13 cellular contexts compared by ENCODE assay signal in genomic region chr22:25572708-25573161, GRCh38. TPM values are rescaled to one million over a fixed set of nuclear protein-coding genes. Genes with fewer than 3 reads are reported as not detected.
DNase-seq lines count a peak whose midpoint lies in the region; ATAC-seq and TF ChIP-seq lines count a peak whose summit lies in the region.
"Had no signal": no experiment of that assay in that cellular context is flagged by ENCODE, and none has a peak within 500 bp of the region (broad histone marks: within the 10 kb centered on the region; RNA-seq: fewer than 3 reads in every experiment).

No MANE protein-coding gene starts in this region.

- no peak for TF ChIP-seq EP300 in ovary (IDR thresholded peaks at IDR 0.05)

- peak overlapping the region; percentile 56 for H3K27ac Mint-ChIP-seq in T-helper 1 cell treated with Interleukin-12 subunit alpha and Interleukin-12 subunit beta and Interleukin-4 antibody, amounts not matched to agents 30 μg/mL and 1 μg/mL, for 36 hours

- no peak for TF ChIP-seq POLR2A in ovary (IDR thresholded peaks at IDR 0.05)

- H3K9me3 Mint-ChIP-seq in T-helper 1 cell treated with Interleukin-12 subunit alpha and Interleukin-12 subunit beta and Interleukin-4 antibody, amounts not matched to agents 30 μg/mL and 1 μg/mL, for 36 hours: no peaks in the 10 kb centered on the region

- no peaks in the 10 kb centered on the region for H4K20me1 ChIP-seq in MM.1S (ENCODE audit: insufficient read depth, low read length)

- H3K27me3 ChIP-seq in MM.1S (replicated peaks; ENCODE audit: insufficient read depth, low read length) (no peaks in the 10 kb centered on the region), ovary (no peaks in the 10 kb centered on the region)
- H3K27me3 ChIP-seq: testis had no signal

- H3K9me3 ChIP-seq in MM.1S (replicated peaks; ENCODE audit: insufficient read depth, low read length) (no peaks in the 10 kb centered on the region), ovary (no peaks in the 10 kb centered on the region)
- H3K9me3 ChIP-seq: testis had no signal

- no peaks in the 10 kb centered on the region for H3K36me3 ChIP-seq in MM.1S (replicated peaks; ENCODE audit: insufficient read depth, low read length)
- no peaks in the 10 kb centered on the region for H3K36me3 ChIP-seq in ovary

- TF ChIP-seq CTCF in MM.1S (IDR thresholded peaks at IDR 0.05; ENCODE audit: low read length) (no peak), ovary (IDR thresholded peaks at IDR 0.05) (no peak)

- ATAC-seq in GM18907 (IDR thresholded peaks at IDR 0.05; ENCODE audit: unreplicated experiment) (peak; percentile 47), HG03095 (IDR thresholded peaks at IDR 0.05; ENCODE audit: unreplicated experiment) (peak; percentile 48), HG02623 (IDR thresholded peaks at IDR 0.05; ENCODE audit: unreplicated experiment) (no peak)

- H3K4me1 ChIP-seq in MM.1S (ENCODE audit: low read length) (no peaks in the 10 kb centered on the region), ovary (ENCODE audit: insufficient read depth) (no peaks in the 10 kb centered on the region)
- H3K4me1 ChIP-seq: testis had no signal

- no peaks in the 10 kb centered on the region for H3K9me2 ChIP-seq in MM.1S (replicated peaks; ENCODE audit: insufficient read depth, low read length)

- no peak overlapping the region for H3K4me2 ChIP-seq in MM.1S (ENCODE audit: low read depth, low read length)

- peaks cover 25% of the 10 kb centered on the region for H3K36me3 Mint-ChIP-seq in T-helper 1 cell treated with Interleukin-12 subunit alpha and Interleukin-12 subunit beta and Interleukin-4 antibody, amounts not matched to agents 30 μg/mL and 1 μg/mL, for 36 hours (ENCODE audit: low read depth)

- H3K9ac ChIP-seq in MM.1S (ENCODE audit: low read length): no peak overlapping the region

- H3K4me3 Mint-ChIP-seq in T-helper 1 cell treated with Interleukin-12 subunit alpha and Interleukin-12 subunit beta and Interleukin-4 antibody, amounts not matched to agents 30 μg/mL and 1 μg/mL, for 36 hours: peak overlapping the region; percentile 21

- peaks cover 51% of the 10 kb centered on the region for H3K4me1 Mint-ChIP-seq in T-helper 1 cell treated with Interleukin-12 subunit alpha and Interleukin-12 subunit beta and Interleukin-4 antibody, amounts not matched to agents 30 μg/mL and 1 μg/mL, for 36 hours (ENCODE audit: low read depth)

- H3K27ac ChIP-seq in MM.1S (ENCODE audit: low read length): no peak overlapping the region
- no peak overlapping the region for H3K27ac ChIP-seq in ovary
- H3K27ac ChIP-seq: HL-60, testis had no signal

- DNase-seq in AML-193 (lab: John Stamatoyannopoulos, UW) (peak; percentile 35 to 50), MM.1S (no peak), ovary (no peak)
- DNase-seq in stimulated activated naive CD4-positive, alpha-beta T cell treated with Interleukin-2 at 50 U/mL for 16 hours (lab: John Stamatoyannopoulos, UW): no peak
- DNase-seq: activated gamma-delta T cell, NCI-H146, nucleus accumbens, testis had no signal

- H3K4me3 ChIP-seq in MM.1S (ENCODE audit: low read length) (no peak overlapping the region), ovary (no peak overlapping the region)
- H3K4me3 ChIP-seq: testis had no signal

- no peaks in the 10 kb centered on the region for H3K79me2 ChIP-seq in MM.1S (ENCODE audit: low read length)

- H2AFZ ChIP-seq in MM.1S (ENCODE audit: low read length): no peak overlapping the region

- H3F3A ChIP-seq in MM.1S (ENCODE audit: insufficient read depth, low read length): no peaks in the 10 kb centered on the region

- intact Hi-C loops in ovary (cut with DNase I): no loop called here

- H3K27me3 Mint-ChIP-seq in T-helper 1 cell treated with Interleukin-12 subunit alpha and Interleukin-12 subunit beta and Interleukin-4 antibody, amounts not matched to agents 30 μg/mL and 1 μg/mL, for 36 hours (ENCODE audit: low read depth): no peaks in the 10 kb centered on the region

RNA-seq across cellular contexts. Expression of gene GRK3, which starts 8.3 kb away (rescaled TPM):
- total RNA-seq in ovary: 10 to 100 TPM in 4 of 7 donors, 1 to 10 TPM in 3; 3.6 to 14.8 (median 10.5) TPM
- polyA plus RNA-seq in ovary: 1 to 10 TPM; 1.0 to 9.4 TPM

Comparison
In these comparisons a context has a peak if more than half of its experiments do, and no peak if none do; other contexts are left out.
1. DNase-seq: peak in AML-193 (2 of 2); none in stimulated activated naive CD4-positive, alpha-beta T cell treated with Interleukin-2 at 50 U/mL for 16 hours (single experiment), MM.1S (single experiment) and ovary (0 of 5).